Comparison of ENCODE assay signal across 1 cellular context in genomic region chr1:167514278-167514677, GRCh38.
TF ChIP-seq lines count a peak whose summit lies in the region.

No MANE protein-coding gene starts in this region.

TF ChIP-seq in K562, 482 proteins besides CTCF, POLR2A, EP300 and RAD21:
- no peak for TF ChIP-seq ZNF507 (tag; conservative IDR thresholded peaks at IDR 0.05)
- TF ChIP-seq CBX2 (IDR thresholded peaks at IDR 0.05; ENCODE audit: insufficient read depth, low read length, poor library complexity, severe bottlenecking) = peak; percentile 66
